In the genomic region with DNA sequence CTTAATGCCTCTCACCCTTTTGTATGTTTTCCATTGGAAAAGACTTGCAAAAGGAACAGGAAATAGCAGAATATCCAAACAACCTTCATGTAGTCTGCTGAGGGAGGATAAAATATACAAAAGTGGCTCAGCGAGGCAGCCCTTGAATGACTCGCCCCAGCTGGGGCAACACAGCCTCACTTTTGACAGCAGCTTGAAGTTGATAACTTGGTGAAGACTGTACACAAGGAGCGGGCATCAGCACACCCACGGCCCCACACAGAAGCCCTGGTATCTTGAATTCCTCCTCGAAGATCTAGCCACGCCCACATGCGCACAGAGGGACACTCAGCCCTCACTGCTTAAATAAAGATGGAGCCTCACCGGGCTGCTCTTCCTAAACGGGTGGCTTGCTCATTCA, we compare ENCODE assay signal across 15 cellular contexts.
"Had no signal": no experiment of that assay in that cellular context is flagged by ENCODE, and none has a peak within 500 bp of the region (broad histone marks: within the 10 kb centered on the region; RNA-seq: fewer than 3 reads in every experiment).

No MANE protein-coding gene starts in this region.

- H3K4me1 ChIP-seq: upper lobe of right lung had no signal

- H3K27ac ChIP-seq: gastrocnemius medialis, heart right ventricle, stomach, thoracic aorta, upper lobe of right lung, WERI-Rb-1 had no signal

- H3K9me3 ChIP-seq: upper lobe of right lung had no signal

- DNase-seq: activated CD4-positive, alpha-beta memory T cell treated with anti-CD3 and anti-CD28 coated beads, Interleukin-2, amount 10 ng/mL, durations not matched to agents 7 days and 5 days; activated CD4-positive, alpha-beta T cell treated with anti-CD3 and anti-CD28 coated beads for 4 hours; activated effector memory CD4-positive, alpha-beta T cell treated with anti-CD3 and anti-CD28 coated beads, Interleukin-2, amount 50 U/mL, for 16 hours; activated T-cell treated with anti-CD3 and anti-CD28 coated beads, Interleukin-2, amount 50 U/mL, for 48 hours; amygdala; effector memory CD4-positive, alpha-beta T cell; gastrocnemius medialis; heart right ventricle; stimulated activated CD4-positive, alpha-beta T cell treated with anti-CD3 and anti-CD28 coated beads, Interleukin-1b, Interleukin-23, amount 100 ng/mL, for 48 hours; stomach; upper lobe of right lung; WERI-Rb-1 had no signal

- H3K36me3 ChIP-seq: gastrocnemius medialis, heart right ventricle, stomach, thoracic aorta, upper lobe of right lung, WERI-Rb-1 had no signal

- ATAC-seq: gastrocnemius medialis, heart right ventricle, left lobe of liver, sciatic nerve, upper lobe of right lung had no signal

- H3K27me3 ChIP-seq: gastrocnemius medialis, stomach had no signal

- H3K4me3 ChIP-seq: gastrocnemius medialis, heart right ventricle, stomach, thoracic aorta, upper lobe of right lung had no signal
